Comparison of ENCODE assay signal across 33 cellular contexts in the genomic region with DNA sequence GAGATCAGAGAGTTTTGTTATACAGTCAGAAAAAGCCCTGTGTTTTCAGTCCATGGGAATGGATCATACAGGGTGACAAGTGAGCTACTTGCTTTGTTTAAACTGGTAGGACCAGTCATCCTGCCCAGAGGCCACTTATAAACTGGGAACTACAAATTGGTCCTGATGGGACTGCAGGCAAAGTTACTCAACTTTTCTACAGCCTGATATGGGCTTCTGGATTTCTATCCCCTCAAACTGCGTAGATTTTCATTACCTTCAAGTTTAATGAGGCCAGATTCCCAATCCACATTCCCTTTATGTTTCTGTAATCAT.
"Had no signal": no experiment of that assay in that cellular context is flagged by ENCODE, and none has a peak within 500 bp of the region (broad histone marks: within the 10 kb centered on the region; RNA-seq: fewer than 3 reads in every experiment).

No MANE protein-coding gene starts in this region.

- H3K27ac Mint-ChIP-seq: activated CD4-positive, alpha-beta memory T cell treated with anti-CD3 and anti-CD28 coated beads, Interleukin-2, amount 10 ng/mL, durations not matched to agents 7 days and 5 days; activated naive CD8-positive, alpha-beta T cell treated with anti-CD3 and anti-CD28 coated beads, Interleukin-2, amount 10 ng/mL, durations not matched to agents 7 days and 5 days; activated T-cell treated with anti-CD3 and anti-CD28 coated beads, Interleukin-2, amount 50 U/mL, for 72 hours; activated T-helper 17 cell treated with anti-CD3 and anti-CD28 coated beads, Interleukin-2, amount 50 U/mL, for 72 hours; brain; WTC11 had no signal

- H3K4me1 ChIP-seq: SJCRH30 had no signal

- H3K4me1 Mint-ChIP-seq: brain, WTC11 had no signal

- H3K9me3 ChIP-seq: MG63, SJCRH30 had no signal

- H3K9me3 Mint-ChIP-seq: activated T-helper 17 cell treated with anti-CD3 and anti-CD28 coated beads, Interleukin-2, amount 50 U/mL, for 72 hours had no signal

- H3K27me3 Mint-ChIP-seq: activated CD4-positive, alpha-beta memory T cell treated with anti-CD3 and anti-CD28 coated beads, Interleukin-2, amount 10 ng/mL, durations not matched to agents 7 days and 5 days; activated naive CD8-positive, alpha-beta T cell treated with anti-CD3 and anti-CD28 coated beads, Interleukin-2, amount 10 ng/mL, durations not matched to agents 7 days and 5 days; activated T-helper 17 cell treated with anti-CD3 and anti-CD28 coated beads, Interleukin-2, amount 50 U/mL, for 72 hours; brain had no signal

- DNase-seq: activated CD4-positive, alpha-beta memory T cell treated with anti-CD3 and anti-CD28 coated beads, Interleukin-2, amount 10 ng/mL, durations not matched to agents 7 days and 5 days; activated CD4-positive, alpha-beta T cell treated with anti-CD3 and anti-CD28 coated beads for 4 hours; activated CD4-positive, alpha-beta T cell treated with anti-CD3 and anti-CD28 coated beads, Interleukin-2, amount 50 U/mL, for 1 hour; activated CD8-positive, alpha-beta memory T cell treated with anti-CD3 and anti-CD28 coated beads for 24 hours; activated effector memory CD4-positive, alpha-beta T cell treated with anti-CD3 and anti-CD28 coated beads, Interleukin-2, amount 50 U/mL, for 16 hours; activated naive CD4-positive, alpha-beta T cell; activated naive CD4-positive, alpha-beta T cell treated with anti-CD3 and anti-CD28 coated beads, Interleukin-2, amount 50 U/mL, for 16 hours; activated naive CD8-positive, alpha-beta T cell treated with anti-CD3 and anti-CD28 coated beads, Interleukin-2, amount 10 ng/mL, durations not matched to agents 7 days and 5 days; activated T-cell treated with anti-CD3 and anti-CD28 coated beads, Interleukin-2, amount 50 U/mL, for 1 hour; activated T-cell treated with anti-CD3 and anti-CD28 coated beads, Interleukin-2, amount 50 U/mL, for 72 hours; caudate nucleus; cerebellar nuclear complex; MG63; NCI-H1048; NCI-H1105 treated with DMSO at 0.1 percent for 48 hours; NCI-H1436; NCI-H1694; NCI-H1930; NCI-H2081 treated with DMSO at 0.1 percent for 48 hours; NCI-H226; NCI-H446 treated with DMSO at 0.1 percent for 48 hours; NCI-H524; NCI-H69; NCI-H82; SHP77; SJCRH30; T1000 had no signal

- H3K27ac ChIP-seq: SJCRH30, SK-N-MC had no signal

- ATAC-seq: activated CD4-positive, CD25-positive, alpha-beta regulatory T cell treated with anti-CD3 and anti-CD28 coated beads, Interleukin-2, amount 50 U/mL, for 24 hours; activated T-cell treated with anti-CD3 and anti-CD28 coated beads, Interleukin-2, amount 50 U/mL, for 72 hours; activated T-helper 17 cell treated with anti-CD3 and anti-CD28 coated beads, Interleukin-2, amount 50 U/mL, for 72 hours; Panc1; WTC11 had no signal

- H3K27me3 ChIP-seq: MG63, SJCRH30 had no signal

- H3K4me3 ChIP-seq: MG63, SJCRH30, SK-N-MC had no signal

- H3K4me3 Mint-ChIP-seq: activated CD4-positive, alpha-beta memory T cell treated with anti-CD3 and anti-CD28 coated beads, Interleukin-2, amount 10 ng/mL, durations not matched to agents 7 days and 5 days; activated naive CD8-positive, alpha-beta T cell treated with anti-CD3 and anti-CD28 coated beads, Interleukin-2, amount 10 ng/mL, durations not matched to agents 7 days and 5 days; activated T-cell treated with anti-CD3 and anti-CD28 coated beads, Interleukin-2, amount 50 U/mL, for 72 hours; activated T-helper 17 cell treated with anti-CD3 and anti-CD28 coated beads, Interleukin-2, amount 50 U/mL, for 72 hours; brain; WTC11 had no signal
